In genomic region chr17:17237026-17237799, GRCh38 we compare ENCODE assay signal across 8 cellular contexts. TPM values are rescaled to one million over a fixed set of nuclear protein-coding genes. Genes with fewer than 3 reads are reported as not detected.
DNase-seq lines count a peak whose midpoint lies in the region; ATAC-seq, FAIRE-seq and TF ChIP-seq lines count a peak whose summit lies in the region.

FLCN (minus strand) TSS chr17:17237168; CDS start chr17:17228137, 9,031 bp downstream.

- in situ Hi-C loops in mammary epithelial cell (cut with MboI; ENCODE audit: low sequenced_read_pairs in 2 of 2), result no loop called here

- CTCF ChIA-PET in AG04449 (lab: Yijun Ruan, JAX) (interaction anchor here (1.7 to 2.3 kb wide), 2 partner anchors 236 to 240 kb away, joined by 4 to 7 read pairs; no protein-coding TSS in a partner anchor), mammary epithelial cell (lab: Charles Lee; ENCODE audit: low non-redundant PET) (no interaction called here)

- peak within 1 kb of the TSS; percentile 90 for H3K9ac ChIP-seq in mammary epithelial cell (ENCODE audit: insufficient read depth, low read length)

- no peak for FAIRE-seq in small intestine (lab: Jason Lieb, UNC)

- H3K36me3 ChIP-seq in mammary epithelial cell (ENCODE audit: insufficient read depth, low read length) (peaks cover 4% of the 10 kb centered on the region), small intestine (ENCODE audit: control insufficient read depth in 2 of 2, insufficient read depth in 2 of 2, low read length in 2 of 2) (no peaks in the 10 kb centered on the region)

- POLR2A ChIA-PET in AG04449 (lab: Yijun Ruan, JAX), result interaction anchor here (1.0 to 2.0 kb wide), 5 partner anchors 14 to 195 kb away, joined by 3 to 6 read pairs (median 5); partner anchors contain the start of gene COPS3

- peak; percentile 61 for ATAC-seq in GM18870 (IDR thresholded peaks at IDR 0.05; ENCODE audit: unreplicated experiment)
- ATAC-seq in HG03108 (IDR thresholded peaks at IDR 0.05; ENCODE audit: unreplicated experiment), result peak; percentile 76

- TF ChIP-seq CTCF in AG04449 (IDR thresholded peaks at IDR 0.05; ENCODE audit: insufficient read depth, low read length, missing control alignments) (no peak), WI38 (IDR thresholded peaks at IDR 0.05; ENCODE audit: low read depth, low read length) (no peak), mammary epithelial cell (conservative IDR thresholded peaks at IDR 0.05 in 1 of 2, IDR thresholded peaks at IDR 0.05 in 1 of 2; ENCODE audit: extremely low read depth in 1 of 2, insufficient read depth in 1 of 2, low read depth in 1 of 2, low read length in 2 of 2) (no peak)

- DNase-seq in AG04449 (ENCODE audit: low read depth, low spot score), result peak; percentile 36
- peak; percentile 42 for DNase-seq in NCI-H2196 treated with DMSO at 0.1 percent for 48 hours (lab: John Stamatoyannopoulos, UW; ENCODE audit: unreplicated experiment)
- DNase-seq in mammary epithelial cell, result peak; percentile 81
- peak; percentile 86 for DNase-seq in iPS-NIHi7 (ENCODE audit: extremely low spot score)
- DNase-seq in small intestine, result peak; percentile 89

- intact Hi-C loops in mammary epithelial cell (cut with micrococcal nuclease), result loop anchor here (2.0 to 5.0 kb wide), 2 partner anchors 94 to 235 kb away; no protein-coding TSS in a partner anchor

- no peaks in the 10 kb centered on the region for H4K20me1 ChIP-seq in mammary epithelial cell (ENCODE audit: insufficient read depth, low read length)

- H3K27ac ChIP-seq in mammary epithelial cell (ENCODE audit: insufficient read depth, low read depth, low read length), result peak within 1 kb of the TSS; percentile 97
- peak within 1 kb of the TSS; percentile 88 to 98 for H3K27ac ChIP-seq in small intestine (ENCODE audit: low read depth in 1 of 2, low read length in 1 of 2)

- 0% methylated on average over 42 of the region's 53 CpGs for WGBS in mammary epithelial cell (ENCODE audit: low coverage, missing lambda C conversion rate)
- 0% methylated on average over 53 of the region's 53 CpGs for WGBS in small intestine, 3 donors

- BruUV-seq in mammary epithelial cell (replicated peaks; lab: Mats Ljungman, UMichigan), result no TSS peak

- H3K27me3 ChIP-seq in mammary epithelial cell (ENCODE audit: insufficient read depth, low read length), result no peaks in the 10 kb centered on the region
- no peaks in the 10 kb centered on the region for H3K27me3 ChIP-seq in small intestine (ENCODE audit: control insufficient read depth in 2 of 2, insufficient read depth in 2 of 2, low read length in 2 of 2)

- H3K4me1 ChIP-seq in mammary epithelial cell (ENCODE audit: insufficient read depth, low read length) (peaks cover 12% of the 10 kb centered on the region), small intestine (ENCODE audit: control insufficient read depth in 2 of 2, insufficient read depth in 1 of 2, low read depth in 1 of 2, low read length in 1 of 2) (peaks cover 0 to 2% of the 10 kb centered on the region in 2 donors)

- peaks cover 47% of the 10 kb centered on the region for H3K79me2 ChIP-seq in mammary epithelial cell (ENCODE audit: insufficient read depth, low read length)

- H2AFZ ChIP-seq in mammary epithelial cell (ENCODE audit: low read depth, low read length), result peak within 1 kb of the TSS; percentile 97

- H3K9me3 ChIP-seq in mammary epithelial cell (replicated peaks; ENCODE audit: insufficient read depth, low read length) (no peaks in the 10 kb centered on the region), small intestine (ENCODE audit: control insufficient read depth, low read depth) (no peaks in the 10 kb centered on the region)

- H3K4me2 ChIP-seq in mammary epithelial cell (ENCODE audit: insufficient read depth, low read depth, low read length), result peak within 1 kb of the TSS; percentile 91

- dilution Hi-C loops in mammary epithelial cell (cut with HindIII; ENCODE audit: low sequenced_read_pairs), result loop anchor here (5.0 kb wide), 1 partner anchor 105 kb away; no protein-coding TSS in a partner anchor

- peak within 1 kb of the TSS; percentile 99 for H3K4me3 ChIP-seq in AG04449 (ENCODE audit: low read depth, low read length)
- peak within 1 kb of the TSS; percentile 97 for H3K4me3 ChIP-seq in WI38 (ENCODE audit: low read depth, low read length)
- H3K4me3 ChIP-seq in mammary epithelial cell (replicated peaks in 1 of 3; ENCODE audit: insufficient read depth in 1 of 3, low read depth in 2 of 3, low read length in 3 of 3), result peak within 1 kb of the TSS; percentile 68 to 78 (median 71)
- peak within 1 kb of the TSS; percentile 81 to 89 for H3K4me3 ChIP-seq in small intestine (ENCODE audit: low read depth in 1 of 2, low read length in 2 of 2)

RNA-seq across cellular contexts. Expression of gene FLCN, which starts in this region (rescaled TPM):
- 10 to 100 TPM; 41.7 to 59.0 TPM for total RNA-seq in mammary epithelial cell
- 10.5 TPM for polyA plus RNA-seq in mammary epithelial cell
- polyA minus RNA-seq in mammary epithelial cell, result 58.9 TPM
- 10 to 100 TPM; 17.5 to 38.4 (median 37.3) TPM for polyA plus RNA-seq in small intestine

Comparison
In these comparisons a context has a peak if more than half of its experiments do, and no peak if none do; other contexts are left out.
1. Peak in every context shown above with its lines: DNase-seq, ATAC-seq, H3K4me3 ChIP-seq and H3K27ac ChIP-seq.
2. DNase-seq: peak in every context shown above with its lines; median percentile 89 in small intestine; 86 in iPS-NIHi7; 81 in mammary epithelial cell; 42 in NCI-H2196 treated with DMSO at 0.1 percent for 48 hours; 36 in AG04449.